Comparison of ENCODE assay signal across 8 cellular contexts in the genomic region with DNA sequence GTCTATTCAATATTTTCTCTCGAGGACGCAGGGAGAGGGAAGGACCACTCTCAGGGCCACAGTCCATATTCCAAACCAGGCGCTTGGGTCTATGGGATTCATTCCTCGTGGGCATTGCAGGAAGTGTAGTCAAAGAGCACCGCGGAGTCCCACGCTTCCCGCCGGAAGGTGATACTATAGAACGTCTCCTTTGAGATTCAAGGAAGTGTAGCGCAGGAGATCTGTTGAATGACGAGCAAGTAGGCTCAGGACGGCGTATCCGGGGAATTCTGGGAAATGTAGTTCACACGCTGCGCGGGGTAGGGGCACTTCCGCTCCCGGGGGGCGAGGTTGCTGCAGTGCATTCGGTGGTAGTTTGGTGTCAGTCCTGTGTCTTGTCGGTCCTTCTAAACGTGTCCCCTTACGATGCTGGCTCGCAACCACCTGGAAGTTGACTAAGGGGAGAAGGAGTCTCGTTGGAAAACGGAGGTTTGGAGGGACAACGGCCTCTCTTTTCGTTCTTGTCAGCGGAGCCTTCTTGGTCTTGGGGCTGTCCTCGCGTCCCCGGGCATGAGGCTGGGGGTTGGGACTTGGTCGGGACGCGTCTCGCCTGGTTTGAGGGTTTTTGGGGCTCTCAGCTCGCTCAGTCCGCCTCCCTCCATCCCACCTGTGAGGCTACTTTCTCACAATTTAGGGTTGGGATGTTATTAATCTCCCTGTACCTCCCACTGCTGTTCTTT. TPM values are rescaled to one million over a fixed set of nuclear protein-coding genes. Genes with fewer than 3 reads are reported as not detected.
DNase-seq lines count a peak whose midpoint lies in the region; ATAC-seq and FAIRE-seq lines count a peak whose summit lies in the region.

A gene (plus strand): TSS at position 336 of the 719 bp plus-strand sequence. CDS start 4,231 bp downstream, outside the sequence.

- H3K36me3 ChIP-seq in KOPT-K1 (ENCODE audit: insufficient read depth, low read length) (no peaks in the 10 kb centered on the region), SJSA1 (peaks cover 12% of the 10 kb centered on the region), neuronal stem cell (replicated peaks in 1 of 2; ENCODE audit: control insufficient read depth in 2 of 2, insufficient read depth in 2 of 2, low read length in 2 of 2) (peaks cover 0 to 27% of the 10 kb centered on the region in 2 donors), subcutaneous abdominal adipose tissue (ENCODE audit: control insufficient read depth in 5 of 5, insufficient read depth in 5 of 5, low read length in 5 of 5) (peaks cover 2 to 9% (median 5%) of the 10 kb centered on the region in 5 donors)

- H2BK12ac ChIP-seq in neuronal stem cell (ENCODE audit: low read length), result no peak within 1 kb of the TSS

- H3K14ac ChIP-seq in neuronal stem cell (ENCODE audit: low read length), result no peak within 1 kb of the TSS

- peaks cover 20% of the 10 kb centered on the region for H3K9me3 ChIP-seq in KOPT-K1 (ENCODE audit: insufficient read depth, low read length, poor library complexity, severe bottlenecking)
- peaks cover 14% of the 10 kb centered on the region for H3K9me3 ChIP-seq in SJSA1 (replicated peaks)
- H3K9me3 ChIP-seq in neuronal stem cell (replicated peaks in 1 of 2; ENCODE audit: control insufficient read depth in 2 of 2, insufficient read depth in 1 of 2, low read depth in 1 of 2, low read length in 2 of 2), result peaks cover 0 to 21% of the 10 kb centered on the region in 2 donors
- H3K9me3 ChIP-seq in subcutaneous abdominal adipose tissue (ENCODE audit: control insufficient read depth in 5 of 5, low read length in 5 of 5), result peaks cover 8 to 26% (median 19%) of the 10 kb centered on the region in 5 donors

- no CpG with 5 or more reads among the region's 40 CpGs for WGBS in neuronal stem cell (ENCODE audit: extremely low coverage in 2 of 2, insufficient read length in 2 of 2, insufficient replicate concordance in 1 of 2), 2 donors

- peak within 1 kb of the TSS; percentile 81 for H3K9ac ChIP-seq in neuronal stem cell (ENCODE audit: low read depth, low read length, poor library complexity)
- H3K9ac ChIP-seq in subcutaneous abdominal adipose tissue (ENCODE audit: low read length in 5 of 5), result peak within 1 kb of the TSS; percentile 64 to 94 (median 76)

- H2BK120ac ChIP-seq in neuronal stem cell (ENCODE audit: low read depth, low read length), result no peak within 1 kb of the TSS

- H4K91ac ChIP-seq in neuronal stem cell (ENCODE audit: low read depth, low read length, poor library complexity), result no peak within 1 kb of the TSS

- peak within 1 kb of the TSS; percentile 87 for H3K23ac ChIP-seq in neuronal stem cell (ENCODE audit: low read depth, low read length, poor library complexity)

- H3K4me3 ChIP-seq in SJSA1 (peak within 1 kb of the TSS; percentile 55), neuronal stem cell (ENCODE audit: low read length in 2 of 2) (peak within 1 kb of the TSS; percentile 57 to 91), subcutaneous abdominal adipose tissue (ENCODE audit: low read depth in 1 of 5, low read length in 5 of 5) (peak within 1 kb of the TSS; percentile 83 to 98 (median 89))

- DNase-seq in DMS153 (lab: John Stamatoyannopoulos, UW), result peak; percentile 93
- DNase-seq in SJSA1 (ENCODE audit: low read depth in 1 of 2, low spot score in 2 of 2), result peak; percentile 84 to 89
- DNase-seq in activated naive CD4-positive, alpha-beta T cell treated with Interleukin-2 at 50 U/mL for 16 hours, result peak; percentile 83
- peak; percentile 76 to 84 for DNase-seq in frontal cortex (ENCODE audit: low spot score in 2 of 2)
- peak; percentile 81 for DNase-seq in neuronal stem cell (ENCODE audit: low spot score)

- H4K8ac ChIP-seq in neuronal stem cell (ENCODE audit: low read depth, low read length), result no peak within 1 kb of the TSS

- H2AFZ ChIP-seq in neuronal stem cell (ENCODE audit: low read length), result peak within 1 kb of the TSS; percentile 83

- FAIRE-seq in frontal cortex (lab: Jason Lieb, UNC), result no peak

- no peaks in the 10 kb centered on the region for H3K79me1 ChIP-seq in neuronal stem cell (ENCODE audit: low read depth, low read length)

- H3K27me3 ChIP-seq in SJSA1 (replicated peaks) (no peaks in the 10 kb centered on the region), neuronal stem cell (ENCODE audit: control insufficient read depth in 3 of 3, insufficient read depth in 3 of 3, low read depth in 1 of 3, low read length in 3 of 3) (no peaks in the 10 kb centered on the region), subcutaneous abdominal adipose tissue (ENCODE audit: control insufficient read depth in 5 of 5, insufficient read depth in 4 of 5, low read length in 5 of 5) (no peaks in the 10 kb centered on the region)

- ATAC-seq in GM21619 (IDR thresholded peaks at IDR 0.05; ENCODE audit: unreplicated experiment), result peak; percentile 97

- H3K27ac ChIP-seq in KOPT-K1 (ENCODE audit: low read depth, low read length, poor library complexity, severe bottlenecking) (peak within 1 kb of the TSS; percentile 44), SJSA1 (peak within 1 kb of the TSS; percentile 41), neuronal stem cell (replicated peaks; ENCODE audit: low read length) (no peak within 1 kb of the TSS), subcutaneous abdominal adipose tissue (ENCODE audit: low read depth, low read length) (peak within 1 kb of the TSS; percentile 45)

- H2BK15ac ChIP-seq in neuronal stem cell (ENCODE audit: low read length), result no peak within 1 kb of the TSS

- H3K4ac ChIP-seq in neuronal stem cell (ENCODE audit: low read length), result no peak within 1 kb of the TSS

- H3K4me1 ChIP-seq in SJSA1 (replicated peaks), result peaks cover 10% of the 10 kb centered on the region
- H3K4me1 ChIP-seq in neuronal stem cell (ENCODE audit: control insufficient read depth in 2 of 2, insufficient read depth in 1 of 2, low read depth in 1 of 2, low read length in 2 of 2), result peaks cover 0 to 5% of the 10 kb centered on the region in 2 donors
- peaks cover 0 to 21% (median 17%) of the 10 kb centered on the region in 5 donors for H3K4me1 ChIP-seq in subcutaneous abdominal adipose tissue (ENCODE audit: control insufficient read depth in 5 of 5, insufficient read depth in 5 of 5, low read length in 5 of 5)

- no peak within 1 kb of the TSS for H2BK5ac ChIP-seq in neuronal stem cell (ENCODE audit: low read length)

- H3K4me2 ChIP-seq in neuronal stem cell (ENCODE audit: insufficient read depth, low read length, poor library complexity, severe bottlenecking), result peak within 1 kb of the TSS; percentile 72

- peak within 1 kb of the TSS; percentile 61 for H3K18ac ChIP-seq in neuronal stem cell (ENCODE audit: low read length)

- H2AK5ac ChIP-seq in neuronal stem cell (ENCODE audit: low read depth, low read length), result no peak within 1 kb of the TSS

RNA-seq across cellular contexts. Expression of the gene that starts here (rescaled TPM):
- total RNA-seq in SJSA1 (2014; rRNA removed; shearing (Covaris generic)), result 2.9 and 3.1 TPM in 2 replicates
- 11.8 TPM for total RNA-seq in frontal cortex
- 1.8 TPM for polyA plus RNA-seq in neuronal stem cell (2013, experiment 1 of 2)
- polyA plus RNA-seq in neuronal stem cell (2013, experiment 2 of 2), result 1.8 TPM
